2 cellular contexts compared by ENCODE assay signal in genomic region chr17:66227212-66228045, GRCh38.
A peak's percentile ranks its signal among the peaks of the same experiment; 100 is the strongest.
TF ChIP-seq lines count a peak whose summit lies in the region.

No MANE protein-coding gene starts in this region.

TF ChIP-seq in GM23338, 12 proteins besides CTCF, POLR2A, EP300 and RAD21:
- no peak for TF ChIP-seq ZNF331 (CRISPR knock-in tag; IDR thresholded peaks at IDR 0.05; ENCODE audit: low read depth)
- no peak for TF ChIP-seq STAT1 (IDR thresholded peaks at IDR 0.05; ENCODE audit: unreplicated experiment)
- no peak for TF ChIP-seq JUNB (IDR thresholded peaks at IDR 0.05; ENCODE audit: unreplicated experiment)
- TF ChIP-seq EZH2phosphoT487 (IDR thresholded peaks at IDR 0.05; ENCODE audit: unreplicated experiment), result no peak

TF ChIP-seq in K562, 482 proteins besides CTCF, POLR2A, EP300 and RAD21:
- TF ChIP-seq SIN3A (IDR thresholded peaks at IDR 0.05; ENCODE audit: borderline replicate concordance in 2 of 2, control insufficient read depth in 1 of 2, low read depth in 2 of 2, low read length in 2 of 2) (no peak), ZNF518B (CRISPR knock-in tag; IDR thresholded peaks at IDR 0.05) (no peak), MTF1 (CRISPR knock-in tag; IDR thresholded peaks at IDR 0.05; ENCODE audit: borderline replicate concordance) (no peak), NR2F6 (CRISPR knock-in tag; IDR thresholded peaks at IDR 0.05) (no peak), CEBPG (CRISPR knock-in tag; IDR thresholded peaks at IDR 0.05) (no peak), CEBPG (tag; conservative IDR thresholded peaks at IDR 0.05 in 1 of 2, IDR thresholded peaks at IDR 0.05 in 1 of 2) (peak in 1 of 2 experiments; percentile 71; a peak in 2 of 4 replicates), CCAR2 (IDR thresholded peaks at IDR 0.05; ENCODE audit: low read depth, low read length) (no peak), ZNF561 (CRISPR knock-in tag; conservative IDR thresholded peaks at IDR 0.05) (no peak), CEBPB (tag; IDR thresholded peaks at IDR 0.05) (peak; percentile 42; the same call in 1 of the 2 replicates), MIER1 (IDR thresholded peaks at IDR 0.05; ENCODE audit: low read depth) (no peak), ZNF121 (CRISPR knock-in tag; conservative IDR thresholded peaks at IDR 0.05) (no peak)
